ENCODE assay signal across 29 cellular contexts in genomic region chr11:17556999-17557398, GRCh38. TPM values are rescaled to one million over a fixed set of nuclear protein-coding genes. Genes with fewer than 3 reads are reported as not detected.
"Had no signal": no experiment of that assay in that cellular context is flagged by ENCODE, and none has a peak within 500 bp of the region (broad histone marks: within the 10 kb centered on the region; RNA-seq: fewer than 3 reads in every experiment).

No MANE protein-coding gene starts in this region.

- H3K4me1 ChIP-seq: neural progenitor cell, parathyroid adenoma, prostate gland, right lobe of liver, stomach, thyroid gland, tibial nerve, upper lobe of left lung, vagina had no signal

- H3K27me3 ChIP-seq: neural progenitor cell, ovary, right lobe of liver, thyroid gland, tibial nerve, upper lobe of left lung, vagina had no signal

- H3K27ac ChIP-seq: neural progenitor cell, ovary, parathyroid adenoma, prostate gland, right lobe of liver, skin epidermis, stomach, thoracic aorta, thyroid gland, tibial nerve, upper lobe of left lung, vagina had no signal

- H3K36me3 ChIP-seq: neural progenitor cell, ovary, prostate gland, right lobe of liver, stomach, thoracic aorta, thyroid gland, tibial nerve, upper lobe of left lung, vagina had no signal

- H3K4me3 ChIP-seq: neural progenitor cell, ovary, prostate gland, right lobe of liver, skin epidermis, smooth muscle cell, stomach, thoracic aorta, thyroid gland, tibial nerve, upper lobe of left lung, vagina had no signal

- H3K9me3 ChIP-seq: ovary, prostate gland, right lobe of liver, stomach, thoracic aorta, thyroid gland, tibial nerve, upper lobe of left lung, vagina had no signal

- DNase-seq: naive thymus-derived CD4-positive, alpha-beta T cell; natural killer cell; occipital lobe; ovary; retina; right cardiac atrium; right lobe of liver; stimulated activated CD4-positive, alpha-beta T cell treated with anti-CD3 and anti-CD28 coated beads, Interleukin-15, amount 100 ng/mL, for 24 hours; stimulated activated CD4-positive, alpha-beta T cell treated with anti-CD3 and anti-CD28 coated beads, Interleukin-2, amount 100 ng/mL, for 24 hours; stimulated activated CD4-positive, alpha-beta T cell treated with anti-CD3 and anti-CD28 coated beads, Interleukin-2, amount 100 ng/mL, for 48 hours; stimulated activated CD4-positive, alpha-beta T cell treated with anti-CD3 and anti-CD28 coated beads, Interleukin-4, amount 100 ng/mL, for 24 hours; stimulated activated naive B cell treated with anti-CD40 and anti-IgM and Interleukin-4, amounts not matched to agents 10 μg/mL and 1 μg/mL and 100 μg/mL, for 72 hours; stimulated activated naive CD4-positive, alpha-beta T cell treated with Interleukin-2 at 50 U/mL for 16 hours; stomach; thyroid gland; trophoblast cell had no signal

RNA-seq across cellular contexts. Expression of gene OTOG, which starts 9.9 kb away (rescaled TPM):
- total RNA-seq: naive thymus-derived CD4-positive, alpha-beta T cell; natural killer cell; occipital lobe; osteoblast; ovary; pulmonary artery endothelial cell; right cardiac atrium; right lobe of liver; smooth muscle cell; stomach; subcutaneous adipose tissue; thoracic aorta; thyroid gland; tibial nerve; upper lobe of left lung; vagina had no signal
- polyA plus RNA-seq: naive thymus-derived CD4-positive, alpha-beta T cell; neural cell; ovary; right cardiac atrium; smooth muscle cell; stomach had no signal

RNA-seq across cellular contexts. Expression of gene USH1C, which starts 12.8 kb away (rescaled TPM):
- total RNA-seq: naive thymus-derived CD4-positive, alpha-beta T cell; natural killer cell; osteoblast; prostate gland; pulmonary artery endothelial cell; smooth muscle cell; tibial nerve; vagina had no signal
- polyA plus RNA-seq: naive thymus-derived CD4-positive, alpha-beta T cell; smooth muscle cell had no signal
